Comparison of ENCODE assay signal across 8 cellular contexts in the genomic region with DNA sequence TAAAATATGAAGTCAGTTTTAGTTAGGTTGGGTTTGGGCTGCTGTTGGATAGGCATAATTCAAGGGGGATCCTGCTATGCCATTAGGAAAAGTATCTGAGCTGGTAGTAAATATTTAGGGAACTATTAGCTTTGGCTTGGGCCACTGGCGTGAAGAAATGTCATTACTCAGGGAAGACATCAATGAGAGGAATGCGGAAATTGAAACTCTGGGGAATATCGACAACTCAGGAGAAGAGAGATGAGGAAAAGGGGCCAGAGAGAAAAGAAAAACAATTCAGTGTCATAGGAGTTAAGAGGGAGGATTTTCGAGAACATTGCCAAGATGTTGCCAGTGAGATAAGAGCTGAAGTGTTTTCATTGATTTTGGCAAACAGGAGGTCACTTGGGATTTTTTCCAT.
"Had no signal": no experiment of that assay in that cellular context is flagged by ENCODE, and none has a peak within 500 bp of the region (broad histone marks: within the 10 kb centered on the region; RNA-seq: fewer than 3 reads in every experiment).

No MANE protein-coding gene starts in this region.

- FAIRE-seq: G401.6, GM12891, GM12892, GM18507, GM19239 had no signal

- DNase-seq: GDM1, GF-D8 had no signal

- ATAC-seq: GM12878 had no signal

- H3K4me3 ChIP-seq: GM12878 had no signal
